8 cellular contexts compared by ENCODE assay signal in genomic region chr1:113758631-113759340, GRCh38. TPM values are rescaled to one million over a fixed set of nuclear protein-coding genes. Genes with fewer than 3 reads are reported as not detected.
A peak's percentile ranks its signal among the peaks of the same experiment; 100 is the strongest.
DNase-seq lines count a peak whose midpoint lies in the region; ATAC-seq and TF ChIP-seq lines count a peak whose summit lies in the region.

No MANE protein-coding gene starts in this region.

- no peak for TF ChIP-seq CTCF in chondrocyte (IDR thresholded peaks at IDR 0.05)

- H3K4me1 Mint-ChIP-seq in chondrocyte (ENCODE audit: low read depth), result peaks cover 27% of the 10 kb centered on the region

- peak; percentile 39 to 63 for DNase-seq in NCI-H524 (lab: John Stamatoyannopoulos, UW)
- DNase-seq in NCI-H524 treated with DMSO at 0.1 percent for 48 hours (lab: John Stamatoyannopoulos, UW), result no peak
- DNase-seq in NCI-H1930 (lab: John Stamatoyannopoulos, UW), result peak; percentile 27 to 65
- DNase-seq in activated CD4-positive, alpha-beta T cell treated with anti-CD3 and anti-CD28 coated beads for 1 hour, result peak; percentile 20
- DNase-seq in chondrocyte (ENCODE audit: low spot score), result no peak
- DNase-seq in kidney tubule cell (ENCODE audit: low spot score), result peak; percentile 74
- peak; percentile 61 to 67 for DNase-seq in stimulated activated CD4-positive, alpha-beta T cell treated with anti-CD3 and anti-CD28 coated beads, Interleukin-2, amount 100 ng/mL, for 24 hours

- ATAC-seq in HG02798 (IDR thresholded peaks at IDR 0.05; ENCODE audit: poor library complexity, unreplicated experiment), result peak; percentile 65

- peak overlapping the region; percentile 96 for H3K27ac Mint-ChIP-seq in chondrocyte (ENCODE audit: unreplicated experiment)

- peak overlapping the region; percentile 90 for H3K4me3 Mint-ChIP-seq in chondrocyte (ENCODE audit: unreplicated experiment)

- no peaks in the 10 kb centered on the region for H3K27me3 Mint-ChIP-seq in chondrocyte (ENCODE audit: low read depth)

- peaks cover 5% of the 10 kb centered on the region for H3K36me3 Mint-ChIP-seq in chondrocyte (ENCODE audit: low read depth)

- no peaks in the 10 kb centered on the region for H3K9me3 Mint-ChIP-seq in chondrocyte (ENCODE audit: low read depth)

RNA-seq across cellular contexts. Expression of gene PHTF1, which starts 0.5 kb away (rescaled TPM):
- 23.9 to 40.5 TPM (median 26.5 TPM) in 3 replicates for total RNA-seq in chondrocyte

RNA-seq across cellular contexts. Expression of gene RSBN1, which starts 53.5 kb away (rescaled TPM):
- total RNA-seq in chondrocyte, result 10.9 to 12.5 TPM (median 11.8 TPM) in 3 replicates

Comparison
In these comparisons a context has a peak if more than half of its experiments do, and no peak if none do; other contexts are left out.
1. DNase-seq: peak in NCI-H524 (2 of 2), NCI-H1930 (2 of 2), activated CD4-positive, alpha-beta T cell treated with anti-CD3 and anti-CD28 coated beads for 1 hour (single experiment), kidney tubule cell (single experiment) and stimulated activated CD4-positive, alpha-beta T cell treated with anti-CD3 and anti-CD28 coated beads, Interleukin-2, amount 100 ng/mL, for 24 hours (2 of 2); none in NCI-H524 treated with DMSO at 0.1 percent for 48 hours (single experiment) and chondrocyte (single experiment).